ENCODE assay signal across 8 cellular contexts in genomic region chr1:17405898-17406759, GRCh38. TPM values are rescaled to one million over a fixed set of nuclear protein-coding genes. Genes with fewer than 3 reads are reported as not detected.
DNase-seq lines count a peak whose midpoint lies in the region; ATAC-seq lines count a peak whose summit lies in the region.

No MANE protein-coding gene starts in this region.

- H3K36me3 Mint-ChIP-seq in T-helper 17 cell (ENCODE audit: low read depth) (peaks cover 3% of the 10 kb centered on the region), immature natural killer cell (peaks cover 11 to 29% (median 16%) of the 10 kb centered on the region in 3 donors)

- in situ Hi-C loops in T47D (cut with HindIII; ENCODE audit: low pct_unique_long_range_greater_than_20kb, low sequenced_read_pairs): no loop called here

- H3K4me3 Mint-ChIP-seq in T-helper 17 cell (peak overlapping the region; percentile 7), immature natural killer cell (no peak overlapping the region)

- ATAC-seq in T-helper 17 cell (peak; percentile 81), HG03135 (IDR thresholded peaks at IDR 0.05; ENCODE audit: unreplicated experiment) (no peak)

- H3K9me3 Mint-ChIP-seq in immature natural killer cell: no peaks in the 10 kb centered on the region

- no peaks in the 10 kb centered on the region for H3K9me3 ChIP-seq in T-helper 17 cell (ENCODE audit: control insufficient read depth, low read length, poor library complexity, severe bottlenecking)

- H3K27ac Mint-ChIP-seq in T-helper 17 cell (peak overlapping the region; percentile 43), immature natural killer cell (no peak overlapping the region)

- H3K27me3 Mint-ChIP-seq in T-helper 17 cell: no peaks in the 10 kb centered on the region
- peaks cover 0 to 6% (median 0%) of the 10 kb centered on the region in 3 donors for H3K27me3 Mint-ChIP-seq in immature natural killer cell (ENCODE audit: low read depth in 3 of 3)

- H3K4me1 Mint-ChIP-seq in T-helper 17 cell: peaks cover 7% of the 10 kb centered on the region
- H3K4me1 Mint-ChIP-seq in immature natural killer cell: peaks cover 2 to 6% of the 10 kb centered on the region in 2 donors

- H3K4me3 ChIP-seq in Jurkat, Clone E6-1 (ENCODE audit: low read length): no peak overlapping the region

- DNase-seq in DMS79 treated with DMSO at 0.1 percent for 48 hours (lab: John Stamatoyannopoulos, UW): peak; percentile 55
- DNase-seq in DMS79 (lab: John Stamatoyannopoulos, UW): no peak
- DNase-seq in Jurkat, Clone E6-1 (ENCODE audit: low read depth, low spot score): peak; percentile 14
- peak in 1 of 3 donors; percentile 24 for DNase-seq in T-helper 17 cell
- DNase-seq in T47D (ENCODE audit: low read depth in 1 of 2, low spot score in 1 of 2): peak; percentile 68 to 80
- DNase-seq in immature natural killer cell: peak; percentile 14 to 22 (median 18)
- peak; percentile 59 for DNase-seq in stimulated activated CD4-positive, alpha-beta T cell treated with anti-CD3 and anti-CD28 coated beads, Interleukin-15, amount 100 ng/mL, for 24 hours

RNA-seq across cellular contexts. Expression of gene RCC2, which starts 33.3 kb away (rescaled TPM):
- polyA plus RNA-seq in Jurkat, Clone E6-1 (2012; ENCODE audit: insufficient read depth, insufficient read length): 94.1 TPM
- 10 to 100 TPM; 30.3 to 35.3 TPM for total RNA-seq in T-helper 17 cell
- 10 to 100 TPM; 22.8 to 35.5 (median 28.1) TPM for polyA plus RNA-seq in immature natural killer cell

RNA-seq across cellular contexts. Expression of gene PADI6, which starts 34.1 kb away (rescaled TPM):
- not detected for polyA plus RNA-seq in Jurkat, Clone E6-1 (2012; ENCODE audit: insufficient read depth, insufficient read length)
- under 1 TPM in 1 of 2 donors, not detected in 1; 0.12 TPM for total RNA-seq in T-helper 17 cell
- 1 to 10 TPM in 1 of 3 donors, under 1 TPM in 2; 0.71 to 1.8 (median 0.92) TPM for polyA plus RNA-seq in immature natural killer cell
